In genomic region chr21:32411366-32412161, GRCh38 we compare ENCODE assay signal across 8 cellular contexts. TPM values are rescaled to one million over a fixed set of nuclear protein-coding genes. Genes with fewer than 3 reads are reported as not detected.
DNase-seq lines count a peak whose midpoint lies in the region; ATAC-seq and TF ChIP-seq lines count a peak whose summit lies in the region.

No MANE protein-coding gene starts in this region.

- peak overlapping the region; percentile 58 for H2AFZ ChIP-seq in neuron (ENCODE audit: low read depth, low read length)

- H3K9ac ChIP-seq in stomach smooth muscle (ENCODE audit: low read length in 2 of 2), result peak overlapping the region; percentile 97 to 99

- H3K9me3 ChIP-seq in Peyer's patch (no peaks in the 10 kb centered on the region), gastroesophageal sphincter (no peaks in the 10 kb centered on the region), neuron (ENCODE audit: low read length) (no peaks in the 10 kb centered on the region), stomach smooth muscle (ENCODE audit: control insufficient read depth in 2 of 2, low read length in 2 of 2) (no peaks in the 10 kb centered on the region)

- DNase-seq in GM12864 (ENCODE audit: low read depth) (no peak), Peyer's patch (peak; percentile 64 to 95 (median 94)), SW 1271 (lab: John Stamatoyannopoulos, UW) (no peak)
- DNase-seq in activated gamma-delta T cell treated with anti-CD3 and anti-CD28 coated beads, Interleukin-2, amount 50 U/mL, for 16 hours (ENCODE audit: low read depth), result peak; percentile 27

- TF ChIP-seq POLR2A in Peyer's patch (IDR thresholded peaks at IDR 0.05) (peak; percentile 74 to 89), gastroesophageal sphincter (IDR thresholded peaks at IDR 0.05) (peak; percentile 91 to 93)

- peaks cover 0 to 16% (median 2%) of the 10 kb centered on the region in 4 donors for H3K4me1 ChIP-seq in Peyer's patch
- H3K4me1 ChIP-seq in gastroesophageal sphincter, result peaks cover 3 to 58% (median 30%) of the 10 kb centered on the region in 3 donors
- peaks cover 22% of the 10 kb centered on the region for H3K4me1 ChIP-seq in neuron (ENCODE audit: insufficient read depth, low read length)
- peaks cover 31% of the 10 kb centered on the region for H3K4me1 ChIP-seq in stomach smooth muscle (ENCODE audit: control insufficient read depth, insufficient read depth, low read length)

- H3K27ac ChIP-seq in Peyer's patch (peak overlapping the region; percentile 78 to 97 (median 93)), gastroesophageal sphincter (peak overlapping the region; percentile 93 to 100 (median 96)), stomach smooth muscle (ENCODE audit: low read length) (peak overlapping the region; percentile 99)

- peak; percentile 98 for TF ChIP-seq EP300 in gastroesophageal sphincter (IDR thresholded peaks at IDR 0.05)

- no peaks in the 10 kb centered on the region for H3K27me3 ChIP-seq in Peyer's patch
- H3K27me3 ChIP-seq in gastroesophageal sphincter, result no peaks in the 10 kb centered on the region
- peaks cover 73% of the 10 kb centered on the region for H3K27me3 ChIP-seq in neuron (ENCODE audit: insufficient read depth, low read length)
- H3K27me3 ChIP-seq in stomach smooth muscle (ENCODE audit: control insufficient read depth in 1 of 2, insufficient read depth in 2 of 2, low read length in 2 of 2), result no peaks in the 10 kb centered on the region

- H3K4me3 ChIP-seq in GM12864 (ENCODE audit: low read depth, low read length) (peak overlapping the region; percentile 16), Peyer's patch (peak overlapping the region; percentile 50 to 90 (median 82)), gastroesophageal sphincter (peak overlapping the region; percentile 69 to 88), neuron (ENCODE audit: low read length) (peak overlapping the region; percentile 17), stomach smooth muscle (ENCODE audit: low read length in 2 of 2) (peak overlapping the region; percentile 96)

- TF ChIP-seq CTCF in GM12864 (IDR thresholded peaks at IDR 0.05; ENCODE audit: low read depth, low read length, missing control alignments) (no peak), Peyer's patch (IDR thresholded peaks at IDR 0.05) (peak in 1 of 6 experiments; percentile 1), gastroesophageal sphincter (IDR thresholded peaks at IDR 0.05) (no peak)

- WGBS in gastroesophageal sphincter (ENCODE audit: low coverage in 1 of 2), 2 donors, result 2 to 3% methylated on average over 13 to 21 of the region's 63 CpGs

- no peaks in the 10 kb centered on the region for H3K36me3 ChIP-seq in Peyer's patch
- peaks cover 0 to 8% of the 10 kb centered on the region in 2 donors for H3K36me3 ChIP-seq in gastroesophageal sphincter
- no peaks in the 10 kb centered on the region for H3K36me3 ChIP-seq in neuron (ENCODE audit: insufficient read depth, low read length)
- no peaks in the 10 kb centered on the region for H3K36me3 ChIP-seq in stomach smooth muscle (ENCODE audit: control insufficient read depth in 2 of 2, insufficient read depth in 2 of 2, low read length in 2 of 2)

- ATAC-seq in gastroesophageal sphincter (peak; percentile 90), GM18909 (IDR thresholded peaks at IDR 0.05; ENCODE audit: poor library complexity, unreplicated experiment) (no peak)

RNA-seq across cellular contexts. Expression of gene EVA1C, which starts 0.9 kb away (rescaled TPM):
- total RNA-seq in Peyer's patch (10 to 100 TPM; 22.4 to 35.1 (median 30.3) TPM), gastroesophageal sphincter (10 to 100 TPM; 43.1 to 71.4 (median 51.1) TPM)

RNA-seq across cellular contexts. Expression of gene URB1, which starts 18.8 kb away (rescaled TPM):
- total RNA-seq in Peyer's patch (10 to 100 TPM in 3 of 4 donors, 1 to 10 TPM in 1; 4.4 to 14.9 (median 11.0) TPM), gastroesophageal sphincter (10 to 100 TPM; 18.3 to 26.9 (median 20.7) TPM)

Comparison
In these comparisons a context has a peak if more than half of its experiments do, and no peak if none do; other contexts are left out.
1. DNase-seq: peak in Peyer's patch (3 of 3) and activated gamma-delta T cell treated with anti-CD3 and anti-CD28 coated beads, Interleukin-2, amount 50 U/mL, for 16 hours (single experiment); none in GM12864 (single experiment) and SW 1271 (0 of 2).
2. H3K4me3 ChIP-seq: peak in every context shown above with its lines; median percentile 96 in stomach smooth muscle; 82 in Peyer's patch; 78 in gastroesophageal sphincter; 17 in neuron; 16 in GM12864.
3. Peak in every context shown above with its lines, with median percentiles within 50 percentile points of each other: H3K27ac ChIP-seq.